In genomic region chr11:129580278-129580677, GRCh38 we compare ENCODE assay signal across 19 cellular contexts.
"Had no signal": no experiment of that assay in that cellular context is flagged by ENCODE, and none has a peak within 500 bp of the region (broad histone marks: within the 10 kb centered on the region; RNA-seq: fewer than 3 reads in every experiment).

No MANE protein-coding gene starts in this region.

- H3K36me3 ChIP-seq: ascending aorta, brain microvascular endothelial cell, spleen, tibial artery had no signal

- DNase-seq: activated CD4-positive, alpha-beta T cell treated with anti-CD3 and anti-CD28 coated beads for 1 hour; activated CD4-positive, alpha-beta T cell treated with anti-CD3 and anti-CD28 coated beads, Interleukin-2, amount 50 U/mL, for 1 hour; activated CD8-positive, alpha-beta T cell treated with anti-CD3 and anti-CD28 coated beads, Interleukin-2, amount 10 ng/mL, durations not matched to agents 7 days and 5 days; activated gamma-delta T cell; activated naive CD4-positive, alpha-beta T cell treated with anti-CD3 and anti-CD28 coated beads, Interleukin-2, amount 50 U/mL, for 16 hours; brain microvascular endothelial cell; central memory CD4-positive, alpha-beta T cell; dermis blood vessel endothelial cell; effector CD8-positive, alpha-beta T cell; erythroblast; foreskin melanocyte; mesendoderm; naive B cell; retina; spleen; stimulated activated CD4-positive, alpha-beta T cell treated with anti-CD3 and anti-CD28 coated beads, Interleukin-4, amount 100 ng/mL, for 1 hour; T-helper 9 cell; tibial artery had no signal

- H3K9me3 ChIP-seq: ascending aorta, tibial artery had no signal

- ATAC-seq: activated CD8-positive, alpha-beta T cell treated with anti-CD3 and anti-CD28 coated beads, Interleukin-2, amount 10 ng/mL, durations not matched to agents 7 days and 5 days had no signal

- H3K27me3 ChIP-seq: ascending aorta, brain microvascular endothelial cell, tibial artery had no signal

- H3K4me3 ChIP-seq: ascending aorta, spleen, tibial artery had no signal

- H3K27ac ChIP-seq: ascending aorta, brain microvascular endothelial cell, spleen, tibial artery had no signal

- H3K4me1 ChIP-seq: ascending aorta, spleen, tibial artery had no signal
